ENCODE assay signal across 8 cellular contexts in the genomic region with DNA sequence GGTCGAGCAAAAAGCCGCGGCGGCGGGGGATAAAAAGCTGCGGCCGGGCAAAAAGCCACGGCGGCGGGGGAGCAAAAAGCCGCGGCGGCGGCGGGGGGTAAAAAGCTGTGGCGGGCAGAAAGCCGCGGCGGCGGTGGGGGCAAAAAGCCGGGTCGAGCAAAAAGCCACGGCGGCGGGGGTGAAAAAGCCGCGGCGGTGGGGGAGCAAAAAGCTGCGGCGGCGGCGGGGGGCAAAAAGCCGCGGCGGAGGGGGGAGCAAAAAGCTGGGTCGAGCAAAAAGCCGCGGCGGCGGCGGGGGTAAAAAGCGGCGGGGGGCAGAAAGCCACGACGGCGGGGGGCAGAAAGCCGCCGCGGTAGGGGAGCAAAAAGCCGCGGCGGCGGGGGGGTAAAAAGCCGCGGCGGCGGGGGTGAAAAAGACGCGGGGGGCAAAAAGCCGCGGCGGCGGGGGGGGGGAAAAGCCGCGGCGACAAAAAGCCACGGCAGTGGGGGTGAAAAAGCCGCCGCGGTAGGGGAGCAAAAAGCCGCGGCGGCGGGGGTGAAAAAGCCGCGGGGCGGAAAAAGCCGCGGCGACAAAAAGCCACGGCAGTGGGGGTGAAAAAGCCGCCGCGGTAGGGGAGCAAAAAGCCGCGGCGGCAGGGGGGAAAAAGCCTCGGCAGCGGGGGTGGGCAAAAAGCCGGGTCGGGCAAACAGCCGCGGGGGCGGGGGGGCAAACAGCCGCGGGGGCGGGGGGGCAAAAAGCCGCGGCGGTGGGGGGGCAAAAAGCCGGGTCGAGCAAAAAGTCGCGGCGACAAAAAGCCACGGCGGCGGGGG.
DNase-seq lines count a peak whose midpoint lies in the region; ATAC-seq and TF ChIP-seq lines count a peak whose summit lies in the region.
"Not testable (repeated sequence)": the region's sequence is repeated elsewhere in the genome, so short reads cannot be mapped to it uniquely, and the experiment has no call there.

No MANE protein-coding gene starts in this region.

- not testable (repeated sequence) for TF ChIP-seq CTCF in mammary epithelial cell (conservative IDR thresholded peaks at IDR 0.05 in 1 of 2, IDR thresholded peaks at IDR 0.05 in 1 of 2; ENCODE audit: extremely low read depth in 1 of 2, insufficient read depth in 1 of 2, low read depth in 1 of 2, low read length in 2 of 2); gastroesophageal sphincter (IDR thresholded peaks at IDR 0.05); natural killer cell (IDR thresholded peaks at IDR 0.05); sigmoid colon (IDR thresholded peaks at IDR 0.05); tibial artery (IDR thresholded peaks at IDR 0.05)

- not testable (repeated sequence) for H3K27ac Mint-ChIP-seq in activated T-cell treated with anti-CD3 and anti-CD28 coated beads, Interleukin-2, amount 50 U/mL, for 24 hours; natural killer cell

- not testable (repeated sequence) for H4K20me1 ChIP-seq in mammary epithelial cell (ENCODE audit: insufficient read depth, low read length)

- TF ChIP-seq EP300 in gastroesophageal sphincter (IDR thresholded peaks at IDR 0.05); sigmoid colon (IDR thresholded peaks at IDR 0.05): not testable (repeated sequence)

- not testable (repeated sequence) for H3K27ac ChIP-seq in mammary epithelial cell (ENCODE audit: insufficient read depth, low read depth, low read length); gastroesophageal sphincter; tibial artery
- H3K27ac ChIP-seq in sigmoid colon: peak overlapping the region in 1 of 4 donors; percentile 26

- not testable (repeated sequence) for H3K27me3 ChIP-seq in mammary epithelial cell (ENCODE audit: insufficient read depth, low read length); tibial artery
- H3K27me3 ChIP-seq in gastroesophageal sphincter (peaks cover 16% of the 10 kb centered on the region), sigmoid colon (peaks cover 0 to 21% (median 0%) of the 10 kb centered on the region in 3 donors)

- H3K9ac ChIP-seq in mammary epithelial cell (ENCODE audit: insufficient read depth, low read length): not testable (repeated sequence)

- not testable (repeated sequence) for H2AFZ ChIP-seq in mammary epithelial cell (ENCODE audit: low read depth, low read length)

- dilution Hi-C loops in mammary epithelial cell (cut with HindIII; ENCODE audit: low sequenced_read_pairs): not testable (repeated sequence)

- no CpG with 5 or more reads among the region's 108 CpGs for WGBS in mammary epithelial cell (ENCODE audit: low coverage, missing lambda C conversion rate)
- WGBS in gastroesophageal sphincter (ENCODE audit: low coverage in 1 of 2), 2 donors: 0% methylated on average over 10 of the region's 108 CpGs; no CpG with 5 or more reads in 1 of the 2 donors
- whole genome bisulfite sequencing in sigmoid colon, 2 donors: 2 to 3% methylated on average over 108 of the region's 108 CpGs

- H3K27me3 Mint-ChIP-seq in activated T-cell treated with anti-CD3 and anti-CD28 coated beads, Interleukin-2, amount 50 U/mL, for 24 hours: peaks cover 15% of the 10 kb centered on the region
- peaks cover 7 to 12% of the 10 kb centered on the region in 2 donors for H3K27me3 Mint-ChIP-seq in natural killer cell (ENCODE audit: low read depth in 2 of 2)

- H3K36me3 ChIP-seq in mammary epithelial cell (ENCODE audit: insufficient read depth, low read length); gastroesophageal sphincter; sigmoid colon; tibial artery: not testable (repeated sequence)

- H3K4me2 ChIP-seq in mammary epithelial cell (ENCODE audit: insufficient read depth, low read depth, low read length): not testable (repeated sequence)

- intact Hi-C loops in mammary epithelial cell (cut with micrococcal nuclease); natural killer cell (cut with micrococcal nuclease); sigmoid colon (cut with DNase I); tibial artery (cut with DNase I; ENCODE audit: low total_unique reads): not testable (repeated sequence)

- H3K79me2 ChIP-seq in mammary epithelial cell (ENCODE audit: insufficient read depth, low read length): not testable (repeated sequence)

- not testable (repeated sequence) for BruUV-seq in mammary epithelial cell (replicated peaks; lab: Mats Ljungman, UMichigan)

- not testable (repeated sequence) for H3K9me3 ChIP-seq in mammary epithelial cell (replicated peaks; ENCODE audit: insufficient read depth, low read length); gastroesophageal sphincter; sigmoid colon; tibial artery

- not testable (repeated sequence) for H3K9me3 Mint-ChIP-seq in activated T-cell treated with anti-CD3 and anti-CD28 coated beads, Interleukin-2, amount 50 U/mL, for 24 hours; natural killer cell

- in situ Hi-C loops in mammary epithelial cell (cut with MboI; ENCODE audit: low sequenced_read_pairs in 2 of 2): not testable (repeated sequence)

- H3K4me3 Mint-ChIP-seq in activated T-cell treated with anti-CD3 and anti-CD28 coated beads, Interleukin-2, amount 50 U/mL, for 24 hours: peak overlapping the region; percentile 20
- H3K4me3 Mint-ChIP-seq in natural killer cell: not testable (repeated sequence)

- DNase-seq in Daoy (ENCODE audit: low read depth) (peak; percentile 7), NAMALWA (ENCODE audit: low spot score) (peak; percentile 8), natural killer cell (peak; percentile 17)
- DNase-seq in activated T-cell treated with anti-CD3 and anti-CD28 coated beads, Interleukin-2, amount 50 U/mL, for 24 hours: peak; percentile 35
- not testable (repeated sequence) for DNase-seq in mammary epithelial cell, sigmoid colon, tibial artery

- TF ChIP-seq POLR2A in gastroesophageal sphincter (IDR thresholded peaks at IDR 0.05); sigmoid colon (IDR thresholded peaks at IDR 0.05): not testable (repeated sequence)

- H3K4me3 ChIP-seq in mammary epithelial cell (replicated peaks in 1 of 3; ENCODE audit: insufficient read depth in 1 of 3, low read depth in 2 of 3, low read length in 3 of 3): peak overlapping the region in 2 of 3 experiments; percentile 16 to 43
- peak overlapping the region; percentile 51 to 52 for H3K4me3 ChIP-seq in gastroesophageal sphincter
- peak overlapping the region; percentile 8 to 47 (median 44) for H3K4me3 ChIP-seq in sigmoid colon
- peak overlapping the region; percentile 48 for H3K4me3 ChIP-seq in tibial artery

- CTCF ChIA-PET in mammary epithelial cell (lab: Charles Lee; ENCODE audit: low non-redundant PET): not testable (repeated sequence)

- not testable (repeated sequence) for H3K4me1 ChIP-seq in mammary epithelial cell (ENCODE audit: insufficient read depth, low read length); gastroesophageal sphincter; sigmoid colon
- peaks cover 0 to 21% (median 3%) of the 10 kb centered on the region in 4 donors for H3K4me1 ChIP-seq in tibial artery

- not testable (repeated sequence) for ATAC-seq in gastroesophageal sphincter, natural killer cell

- H3K4me1 Mint-ChIP-seq in activated T-cell treated with anti-CD3 and anti-CD28 coated beads, Interleukin-2, amount 50 U/mL, for 24 hours (ENCODE audit: low read depth); natural killer cell: not testable (repeated sequence)

- H3K36me3 Mint-ChIP-seq in activated T-cell treated with anti-CD3 and anti-CD28 coated beads, Interleukin-2, amount 50 U/mL, for 24 hours (ENCODE audit: low read depth); natural killer cell: not testable (repeated sequence)
